21 cellular contexts compared by ENCODE assay signal in genomic region chr2:6639870-6640639, GRCh38.
DNase-seq lines count a peak whose midpoint lies in the region; ATAC-seq and TF ChIP-seq lines count a peak whose summit lies in the region.
"Had no signal": no experiment of that assay in that cellular context is flagged by ENCODE, and none has a peak within 500 bp of the region (broad histone marks: within the 10 kb centered on the region; RNA-seq: fewer than 3 reads in every experiment).

No MANE protein-coding gene starts in this region.

- TF ChIP-seq CTCF in endothelial cell (IDR thresholded peaks at IDR 0.05; ENCODE audit: unreplicated experiment) (no peak), nephron (IDR thresholded peaks at IDR 0.05; ENCODE audit: unreplicated experiment in 3 of 3) (no peak)

- no peaks in the 10 kb centered on the region for H3K9me3 Mint-ChIP-seq in endothelial cell (ENCODE audit: unreplicated experiment)
- H3K9me3 Mint-ChIP-seq in nephron, result peaks cover 2% of the 10 kb centered on the region

- H3K4me1 Mint-ChIP-seq in endothelial cell (ENCODE audit: unreplicated experiment) (peaks cover 2% of the 10 kb centered on the region), nephron (peaks cover 23% of the 10 kb centered on the region)
- H3K4me1 Mint-ChIP-seq: T-helper 17 cell had no signal

- H3K36me3 Mint-ChIP-seq in endothelial cell (ENCODE audit: low read depth, unreplicated experiment) (no peaks in the 10 kb centered on the region), nephron (ENCODE audit: low read depth) (no peaks in the 10 kb centered on the region)

- DNase-seq in ELF-1 (ENCODE audit: low read depth, low spot score), result peak; percentile 91
- DNase-seq in NCI-H2227 treated with DMSO at 0.1 percent for 48 hours (lab: John Stamatoyannopoulos, UW), result peak; percentile 50
- DNase-seq in endothelial cell (ENCODE audit: low spot score), result peak; percentile 11
- no peak for DNase-seq in COLO668 (lab: John Stamatoyannopoulos, UW; ENCODE audit: unreplicated experiment)
- no peak for DNase-seq in NCI-H748 treated with DMSO at 0.1 percent for 48 hours (lab: John Stamatoyannopoulos, UW)
- no peak for DNase-seq in activated CD4-positive, CD25-positive, alpha-beta regulatory T cell (lab: John Stamatoyannopoulos, UW)
- DNase-seq: activated CD4-positive, alpha-beta T cell treated with anti-CD3 and anti-CD28 coated beads, Interleukin-2, amount 50 U/mL, for 4 hours; activated naive CD4-positive, alpha-beta T cell treated with Interleukin-2 at 50 U/mL for 16 hours; anterior cingulate cortex; effector CD8-positive, alpha-beta T cell; EL; naive B cell; NCI-H187; psoas muscle; SIG-M5; small intestine; stimulated activated CD4-positive, alpha-beta T cell treated with anti-CD3 and anti-CD28 coated beads, Interleukin-4, amount 100 ng/mL, for 24 hours; T-helper 17 cell had no signal

- ATAC-seq in GM18505 (IDR thresholded peaks at IDR 0.05; ENCODE audit: unreplicated experiment), result no peak
- ATAC-seq: psoas muscle, T-helper 17 cell had no signal

- H3K4me3 Mint-ChIP-seq in endothelial cell (ENCODE audit: unreplicated experiment) (no peak overlapping the region), nephron (no peak overlapping the region)
- H3K4me3 Mint-ChIP-seq: central memory CD8-positive, alpha-beta T cell; naive B cell; T-helper 17 cell had no signal

- H3K27me3 Mint-ChIP-seq in endothelial cell (ENCODE audit: unreplicated experiment) (no peaks in the 10 kb centered on the region), nephron (ENCODE audit: low read depth) (no peaks in the 10 kb centered on the region)

- no peak for TF ChIP-seq POLR2A in GM18505 (IDR thresholded peaks at IDR 0.05; ENCODE audit: borderline replicate concordance, extremely low read depth, insufficient read depth, insufficient read length)

- H3K27ac Mint-ChIP-seq in endothelial cell (ENCODE audit: unreplicated experiment), result no peak overlapping the region
- H3K27ac Mint-ChIP-seq in nephron, result peak overlapping the region in 2 of 3 experiments; percentile 36 to 58
- H3K27ac Mint-ChIP-seq: T-helper 17 cell had no signal

Comparison
In these comparisons a context has a peak if more than half of its experiments do, and no peak if none do; other contexts are left out.
1. DNase-seq: peak in ELF-1 (single experiment), NCI-H2227 treated with DMSO at 0.1 percent for 48 hours (single experiment) and endothelial cell (single experiment); none in COLO668 (single experiment), NCI-H748 treated with DMSO at 0.1 percent for 48 hours (single experiment) and activated CD4-positive, CD25-positive, alpha-beta regulatory T cell (0 of 4).